10 cellular contexts compared by ENCODE assay signal in the genomic region with DNA sequence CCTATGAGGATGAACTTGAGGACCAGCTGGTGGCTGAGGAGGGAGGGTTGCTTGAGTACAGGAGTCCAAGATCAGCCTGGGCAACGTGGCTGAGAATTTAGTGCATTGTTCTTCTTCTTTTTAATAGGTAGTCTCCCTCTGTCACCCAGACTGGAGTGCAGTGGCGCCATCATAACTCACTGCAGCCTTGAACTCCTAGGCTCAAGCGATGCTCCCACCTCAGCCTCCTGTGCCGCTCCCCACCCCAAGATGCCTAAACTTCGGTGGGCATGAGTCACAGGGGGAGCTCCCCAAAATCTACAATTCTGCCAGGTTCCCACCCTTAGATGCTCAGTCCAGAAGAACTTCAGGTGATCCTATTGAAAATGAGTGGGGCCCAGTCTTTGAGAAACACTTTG.
"Had no signal": no experiment of that assay in that cellular context is flagged by ENCODE, and none has a peak within 500 bp of the region (broad histone marks: within the 10 kb centered on the region; RNA-seq: fewer than 3 reads in every experiment).

No MANE protein-coding gene starts in this region.

- H3K9me3 ChIP-seq: body of pancreas, pancreas had no signal

- H3K27ac Mint-ChIP-seq: activated naive CD4-positive, alpha-beta T cell treated with anti-CD3 and anti-CD28 coated beads, Interleukin-2, amount 10 ng/mL, durations not matched to agents 7 days and 5 days had no signal

- H3K36me3 Mint-ChIP-seq: activated naive CD4-positive, alpha-beta T cell treated with anti-CD3 and anti-CD28 coated beads, Interleukin-2, amount 10 ng/mL, durations not matched to agents 7 days and 5 days had no signal

- DNase-seq: activated naive CD4-positive, alpha-beta T cell treated with anti-CD3 and anti-CD28 coated beads, Interleukin-2, amount 10 ng/mL, durations not matched to agents 7 days and 5 days; amniotic stem cell; effector CD8-positive, alpha-beta T cell; hippocampal formation; midbrain; pancreas; retina; stimulated activated naive CD4-positive, alpha-beta T cell; T1000 had no signal

- H3K4me3 Mint-ChIP-seq: activated naive CD4-positive, alpha-beta T cell treated with anti-CD3 and anti-CD28 coated beads, Interleukin-2, amount 10 ng/mL, durations not matched to agents 7 days and 5 days had no signal

- H3K9me3 Mint-ChIP-seq: activated naive CD4-positive, alpha-beta T cell treated with anti-CD3 and anti-CD28 coated beads, Interleukin-2, amount 10 ng/mL, durations not matched to agents 7 days and 5 days had no signal
